ENCODE assay signal across 22 cellular contexts in the genomic region with DNA sequence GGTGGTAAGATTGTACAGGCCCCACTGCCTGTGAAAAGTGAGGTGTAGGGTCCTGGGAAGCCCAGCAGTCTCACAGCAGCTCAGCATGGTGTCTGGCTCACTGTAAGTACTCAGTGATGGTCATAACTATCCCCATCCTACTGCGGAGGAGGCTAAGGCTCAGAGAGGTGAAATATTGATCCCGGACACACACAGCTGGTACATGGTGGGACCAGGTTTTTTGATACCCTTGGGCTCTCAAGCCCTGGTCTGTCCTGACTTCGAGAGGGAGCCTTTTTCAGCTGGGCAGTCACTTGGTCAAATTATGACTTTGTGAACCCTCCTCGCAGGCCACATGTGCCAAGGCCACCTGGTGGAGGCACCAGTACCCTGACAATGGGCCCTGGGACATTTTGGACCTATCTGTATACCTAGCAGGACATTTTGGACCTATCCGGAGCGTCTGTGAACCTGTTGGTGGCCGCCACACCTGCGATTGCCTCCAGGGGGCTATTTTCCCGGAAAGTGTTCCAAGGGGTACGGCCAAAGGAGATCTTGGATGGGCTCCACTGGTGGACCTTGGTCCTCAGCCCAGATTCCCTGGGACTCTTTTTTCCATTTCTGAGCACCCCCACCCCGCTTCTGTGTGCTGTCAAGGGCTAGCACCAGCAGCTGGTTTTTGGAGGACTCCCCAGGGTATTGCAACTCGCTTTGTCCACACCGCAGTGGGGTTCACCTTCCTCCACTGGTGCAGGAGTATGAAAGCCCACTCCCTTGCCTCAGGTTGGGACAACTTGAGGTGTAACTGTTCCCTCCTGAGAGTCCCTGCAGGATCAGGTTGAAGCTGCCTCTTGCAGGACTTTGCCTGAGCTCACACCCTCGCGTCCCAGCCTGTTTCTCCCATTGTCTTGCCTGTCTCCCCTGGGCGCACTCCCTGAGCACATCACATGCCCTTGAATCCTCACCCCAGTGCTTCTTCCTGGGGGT.
DNase-seq lines count a peak whose midpoint lies in the region; ATAC-seq, FAIRE-seq and TF ChIP-seq lines count a peak whose summit lies in the region.
"Had no signal": no experiment of that assay in that cellular context is flagged by ENCODE, and none has a peak within 500 bp of the region (broad histone marks: within the 10 kb centered on the region; RNA-seq: fewer than 3 reads in every experiment).

No MANE protein-coding gene starts in this region.

- intact Hi-C loops in kidney (cut with DNase I), result no loop called here

- ATAC-seq in WTC11, result peak; percentile 13; the same call in 1 of the 2 replicates
- ATAC-seq: psoas muscle had no signal

- H3K27me3 Mint-ChIP-seq in WTC11 (ENCODE audit: low read depth), result peaks cover 66% of the 10 kb centered on the region

- H3K4me3 ChIP-seq in kidney (ENCODE audit: low read length in 2 of 2), result no peak overlapping the region
- no peak overlapping the region for H3K4me3 ChIP-seq in smooth muscle cell
- H3K4me3 ChIP-seq: A549, psoas muscle, upper lobe of left lung had no signal

- TF ChIP-seq CTCF in WTC11 (IDR thresholded peaks at IDR 0.05) (0 out of 2 replicates have a peak, but pooled peaks have one; percentile 28), kidney (IDR thresholded peaks at IDR 0.05; ENCODE audit: borderline replicate concordance, extremely low read depth, insufficient read depth) (no peak), smooth muscle cell (IDR thresholded peaks at IDR 0.05; ENCODE audit: borderline replicate concordance, insufficient read depth, poor library complexity, severe bottlenecking) (peak; percentile 23), GM10248 (IDR thresholded peaks at IDR 0.05; ENCODE audit: control extremely low read depth, extremely low read depth, low read depth, missing control alignments) (no peak)

- H3K9me3 ChIP-seq in kidney (ENCODE audit: control insufficient read depth in 1 of 2, low read length in 2 of 2), result no peaks in the 10 kb centered on the region
- H3K9me3 ChIP-seq in smooth muscle cell (replicated peaks; ENCODE audit: low read depth), result no peaks in the 10 kb centered on the region
- H3K9me3 ChIP-seq: A549, psoas muscle, upper lobe of left lung had no signal

- no peak overlapping the region for H3K27ac Mint-ChIP-seq in WTC11
- H3K27ac Mint-ChIP-seq: IgD-negative memory B cell had no signal

- H3K27ac ChIP-seq in kidney (ENCODE audit: low read depth in 2 of 2, low read length in 2 of 2) (no peak overlapping the region), smooth muscle cell (ENCODE audit: low read depth) (no peak overlapping the region)
- H3K27ac ChIP-seq: A549, psoas muscle, upper lobe of left lung had no signal

- H3F3A ChIP-seq in smooth muscle cell (ENCODE audit: low read depth), result peaks cover 5% of the 10 kb centered on the region

- no peak overlapping the region for H3K4me2 ChIP-seq in smooth muscle cell
- H3K4me2 ChIP-seq: A549 had no signal

- H3K4me3 Mint-ChIP-seq in WTC11, result no peak overlapping the region
- H3K4me3 Mint-ChIP-seq: IgD-negative memory B cell had no signal

- no peak overlapping the region for H3K9ac ChIP-seq in kidney (ENCODE audit: low read length in 2 of 2)
- H3K9ac ChIP-seq in smooth muscle cell (ENCODE audit: low read depth), result no peak overlapping the region

- POLR2A ChIA-PET in WTC11 (lab: Charles Lee) (no interaction called here), GM10248 (lab: Yijun Ruan, JAX) (interaction anchor here (0.6 kb wide), 1 partner anchor 223 kb away, joined by 5 read pairs; no protein-coding TSS in a partner anchor)

- H3K4me1 Mint-ChIP-seq in WTC11, result peaks cover 60% of the 10 kb centered on the region

- CTCF ChIA-PET in WTC11 (lab: Charles Lee), result interaction anchor here (0.5 to 2.2 kb wide), 7 partner anchors 15 to 342 kb away, joined by 3 to 6 read pairs (median 4); no protein-coding TSS in a partner anchor
- CTCF ChIA-PET in GM10248 (lab: Yijun Ruan, JAX), result interaction anchor here (0.8 to 1.3 kb wide), 4 partner anchors 9 to 200 kb away, joined by 3 to 4 read pairs (median 4); no protein-coding TSS in a partner anchor

- no peak for FAIRE-seq in kidney (lab: Jason Lieb, UNC)
- FAIRE-seq: A549, colon, endothelial cell of umbilical vein, frontal cortex had no signal

- no peaks in the 10 kb centered on the region for H3K36me3 Mint-ChIP-seq in WTC11

- 95% methylated on average over 16 of the region's 16 CpGs for WGBS in smooth muscle cell (ENCODE audit: low lambda C conversion rate)

- H3K4me1 ChIP-seq in kidney (ENCODE audit: control insufficient read depth in 1 of 2, insufficient read depth in 1 of 2, low read depth in 1 of 2, low read length in 2 of 2), result peaks cover 0 to 2% of the 10 kb centered on the region in 2 donors
- peaks cover 17% of the 10 kb centered on the region for H3K4me1 ChIP-seq in smooth muscle cell (ENCODE audit: low read depth)
- H3K4me1 ChIP-seq: A549, psoas muscle had no signal

- H3K36me3 ChIP-seq in kidney (ENCODE audit: control insufficient read depth in 1 of 2, insufficient read depth in 2 of 2, low read length in 2 of 2) (no peaks in the 10 kb centered on the region), smooth muscle cell (ENCODE audit: low read depth) (no peaks in the 10 kb centered on the region)
- H3K36me3 ChIP-seq: upper lobe of left lung had no signal

- no peaks in the 10 kb centered on the region for H3K79me2 ChIP-seq in smooth muscle cell (ENCODE audit: low read depth)

- peaks cover 3% of the 10 kb centered on the region for H3K27me3 ChIP-seq in smooth muscle cell (ENCODE audit: low read depth)

- H4K20me1 ChIP-seq in smooth muscle cell (ENCODE audit: low read depth), result no peaks in the 10 kb centered on the region

- no peak overlapping the region for H2AFZ ChIP-seq in smooth muscle cell (ENCODE audit: low read depth)

- no peaks in the 10 kb centered on the region for H3K9me3 Mint-ChIP-seq in WTC11

- DNase-seq in NCI-H82 (lab: John Stamatoyannopoulos, UW) (peak; percentile 7), NCI-H82 treated with DMSO at 0.1 percent for 48 hours (lab: John Stamatoyannopoulos, UW; ENCODE audit: unreplicated experiment) (no peak), WTC11 (ENCODE audit: low spot score) (peak; percentile 54), kidney (peak; percentile 20), smooth muscle cell (lab: John Stamatoyannopoulos, UW; ENCODE audit: unreplicated experiment) (no peak), GM10248 (ENCODE audit: extremely low spot score) (no peak), DMS79 (lab: John Stamatoyannopoulos, UW) (no peak)
- DNase-seq in stimulated activated naive CD4-positive, alpha-beta T cell treated with Interleukin-2 at 50 U/mL for 16 hours (lab: John Stamatoyannopoulos, UW), result no peak
- DNase-seq: C1 segment of cervical spinal cord; DMS79 treated with DMSO at 0.1 percent for 48 hours; MV-4-11; NCI-H1930; psoas muscle; Right ventricle myocardium superior; stimulated activated naive CD4-positive, alpha-beta T cell; T-helper 1 cell had no signal

TF ChIP-seq in WTC11, 78 proteins besides CTCF, POLR2A, EP300 and RAD21 (continues in another document):
- TF ChIP-seq, protein P1, sequence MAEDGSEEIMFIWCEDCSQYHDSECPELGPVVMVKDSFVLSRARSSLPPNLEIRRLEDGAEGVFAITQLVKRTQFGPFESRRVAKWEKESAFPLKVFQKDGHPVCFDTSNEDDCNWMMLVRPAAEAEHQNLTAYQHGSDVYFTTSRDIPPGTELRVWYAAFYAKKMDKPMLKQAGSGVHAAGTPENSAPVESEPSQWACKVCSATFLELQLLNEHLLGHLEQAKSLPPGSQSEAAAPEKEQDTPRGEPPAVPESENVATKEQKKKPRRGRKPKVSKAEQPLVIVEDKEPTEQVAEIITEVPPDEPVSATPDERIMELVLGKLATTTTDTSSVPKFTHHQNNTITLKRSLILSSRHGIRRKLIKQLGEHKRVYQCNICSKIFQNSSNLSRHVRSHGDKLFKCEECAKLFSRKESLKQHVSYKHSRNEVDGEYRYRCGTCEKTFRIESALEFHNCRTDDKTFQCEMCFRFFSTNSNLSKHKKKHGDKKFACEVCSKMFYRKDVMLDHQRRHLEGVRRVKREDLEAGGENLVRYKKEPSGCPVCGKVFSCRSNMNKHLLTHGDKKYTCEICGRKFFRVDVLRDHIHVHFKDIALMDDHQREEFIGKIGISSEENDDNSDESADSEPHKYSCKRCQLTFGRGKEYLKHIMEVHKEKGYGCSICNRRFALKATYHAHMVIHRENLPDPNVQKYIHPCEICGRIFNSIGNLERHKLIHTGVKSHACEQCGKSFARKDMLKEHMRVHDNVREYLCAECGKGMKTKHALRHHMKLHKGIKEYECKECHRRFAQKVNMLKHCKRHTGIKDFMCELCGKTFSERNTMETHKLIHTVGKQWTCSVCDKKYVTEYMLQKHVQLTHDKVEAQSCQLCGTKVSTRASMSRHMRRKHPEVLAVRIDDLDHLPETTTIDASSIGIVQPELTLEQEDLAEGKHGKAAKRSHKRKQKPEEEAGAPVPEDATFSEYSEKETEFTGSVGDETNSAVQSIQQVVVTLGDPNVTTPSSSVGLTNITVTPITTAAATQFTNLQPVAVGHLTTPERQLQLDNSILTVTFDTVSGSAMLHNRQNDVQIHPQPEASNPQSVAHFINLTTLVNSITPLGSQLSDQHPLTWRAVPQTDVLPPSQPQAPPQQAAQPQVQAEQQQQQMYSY (CRISPR knock-in tag; IDR thresholded peaks at IDR 0.05), result no peak
- TF ChIP-seq ZNF396 (CRISPR knock-in tag; IDR thresholded peaks at IDR 0.05; ENCODE audit: borderline replicate concordance), result no peak
- TF ChIP-seq, protein P2, sequence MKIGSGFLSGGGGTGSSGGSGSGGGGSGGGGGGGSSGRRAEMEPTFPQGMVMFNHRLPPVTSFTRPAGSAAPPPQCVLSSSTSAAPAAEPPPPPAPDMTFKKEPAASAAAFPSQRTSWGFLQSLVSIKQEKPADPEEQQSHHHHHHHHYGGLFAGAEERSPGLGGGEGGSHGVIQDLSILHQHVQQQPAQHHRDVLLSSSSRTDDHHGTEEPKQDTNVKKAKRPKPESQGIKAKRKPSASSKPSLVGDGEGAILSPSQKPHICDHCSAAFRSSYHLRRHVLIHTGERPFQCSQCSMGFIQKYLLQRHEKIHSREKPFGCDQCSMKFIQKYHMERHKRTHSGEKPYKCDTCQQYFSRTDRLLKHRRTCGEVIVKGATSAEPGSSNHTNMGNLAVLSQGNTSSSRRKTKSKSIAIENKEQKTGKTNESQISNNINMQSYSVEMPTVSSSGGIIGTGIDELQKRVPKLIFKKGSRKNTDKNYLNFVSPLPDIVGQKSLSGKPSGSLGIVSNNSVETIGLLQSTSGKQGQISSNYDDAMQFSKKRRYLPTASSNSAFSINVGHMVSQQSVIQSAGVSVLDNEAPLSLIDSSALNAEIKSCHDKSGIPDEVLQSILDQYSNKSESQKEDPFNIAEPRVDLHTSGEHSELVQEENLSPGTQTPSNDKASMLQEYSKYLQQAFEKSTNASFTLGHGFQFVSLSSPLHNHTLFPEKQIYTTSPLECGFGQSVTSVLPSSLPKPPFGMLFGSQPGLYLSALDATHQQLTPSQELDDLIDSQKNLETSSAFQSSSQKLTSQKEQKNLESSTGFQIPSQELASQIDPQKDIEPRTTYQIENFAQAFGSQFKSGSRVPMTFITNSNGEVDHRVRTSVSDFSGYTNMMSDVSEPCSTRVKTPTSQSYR (CRISPR knock-in tag; IDR thresholded peaks at IDR 0.05), result no peak

Comparison
In these comparisons a context has a peak if more than half of its experiments do, and no peak if none do; other contexts are left out.
1. DNase-seq: peak in NCI-H82 (single experiment), WTC11 (single experiment) and kidney (single experiment); none in NCI-H82 treated with DMSO at 0.1 percent for 48 hours (single experiment), smooth muscle cell (single experiment), stimulated activated naive CD4-positive, alpha-beta T cell treated with Interleukin-2 at 50 U/mL for 16 hours (single experiment), GM10248 (single experiment) and DMS79 (single experiment).
2. CTCF ChIP-seq: peak in WTC11 (single experiment) and smooth muscle cell (single experiment); none in kidney (single experiment) and GM10248 (single experiment).